ENCODE assay signal across 14 cellular contexts in the genomic region with DNA sequence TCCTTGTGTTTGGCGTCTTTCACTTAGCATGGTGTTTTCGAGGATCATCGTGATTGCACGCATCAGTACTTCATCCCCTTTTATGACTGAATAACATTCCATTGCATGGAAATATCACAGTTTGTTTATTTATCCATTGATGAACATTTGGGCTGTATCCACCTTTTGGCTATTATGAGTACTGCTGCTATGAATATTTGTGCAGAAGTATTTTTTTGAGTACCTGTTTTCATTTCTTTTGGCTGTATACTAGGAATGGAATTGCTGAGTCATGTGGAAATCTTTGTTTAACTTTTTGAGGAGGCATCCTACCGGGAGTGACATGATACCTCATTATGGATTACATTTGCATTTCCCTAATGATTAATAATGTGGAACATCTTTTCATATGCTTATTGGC.
DNase-seq lines count a peak whose midpoint lies in the region; ATAC-seq and TF ChIP-seq lines count a peak whose summit lies in the region.
"Had no signal": no experiment of that assay in that cellular context is flagged by ENCODE, and none has a peak within 500 bp of the region (broad histone marks: within the 10 kb centered on the region; RNA-seq: fewer than 3 reads in every experiment).

No MANE protein-coding gene starts in this region.

- H3K27me3 Mint-ChIP-seq in activated B cell treated with CpG ODN at 0.5 μM for 24 hours: no peaks in the 10 kb centered on the region
- H3K27me3 Mint-ChIP-seq in naive thymus-derived CD8-positive, alpha-beta T cell: no peaks in the 10 kb centered on the region
- no peaks in the 10 kb centered on the region for H3K27me3 Mint-ChIP-seq in activated naive CD4-positive, alpha-beta T cell treated with anti-CD3 and anti-CD28 coated beads, Interleukin-2, amount 10 ng/mL, durations not matched to agents 7 days and 5 days

- H3K9me3 ChIP-seq in right atrium auricular region (peaks cover 0 to 4% of the 10 kb centered on the region in 2 donors), upper lobe of right lung (no peaks in the 10 kb centered on the region)

- CTCF ChIA-PET in activated B cell treated with CpG ODN at 0.5 μM for 24 hours (lab: Charles Lee): interaction anchor here (1.0 to 6.5 kb wide), 6 partner anchors 43 to 276 kb away, joined by 3 to 103 read pairs (median 28); no protein-coding TSS in a partner anchor
- CTCF ChIA-PET in activated naive CD4-positive, alpha-beta T cell treated with anti-CD3 and anti-CD28 coated beads, Interleukin-2, amount 10 ng/mL, durations not matched to agents 7 days and 5 days (lab: Charles Lee): interaction anchor here (0.7 to 3.2 kb wide), 4 partner anchors 43 to 275 kb away, joined by 3 to 18 read pairs (median 4); no protein-coding TSS in a partner anchor

- TF ChIP-seq CTCF in right atrium auricular region (IDR thresholded peaks at IDR 0.05) (no peak), activated B cell treated with CpG ODN at 0.5 μM for 24 hours (IDR thresholded peaks at IDR 0.05) (no peak), fibroblast of pulmonary artery (IDR thresholded peaks at IDR 0.05; ENCODE audit: low read length, missing control alignments) (peak; percentile 12), upper lobe of right lung (IDR thresholded peaks at IDR 0.05) (peak; percentile 20)

- DNase-seq in right atrium auricular region (ENCODE audit: low spot score): no peak
- DNase-seq in Right ventricle myocardium inferior (ENCODE audit: missing footprints): no peak
- DNase-seq in activated B cell treated with CpG ODN at 0.5 μM for 24 hours: no peak
- DNase-seq in fibroblast of pulmonary artery (ENCODE audit: low read depth): peak; percentile 21
- DNase-seq in upper lobe of right lung: no peak
- DNase-seq in naive thymus-derived CD8-positive, alpha-beta T cell: no peak
- DNase-seq in ecto neural progenitor cell (ENCODE audit: low spot score): no peak
- DNase-seq in activated naive CD4-positive, alpha-beta T cell treated with anti-CD3 and anti-CD28 coated beads, Interleukin-2, amount 10 ng/mL, durations not matched to agents 7 days and 5 days: no peak
- DNase-seq: DMS79 treated with DMSO at 0.1 percent for 48 hours, head of caudate nucleus, NCI-H1436, NCI-H524, T-helper 9 cell had no signal

- H3K4me3 Mint-ChIP-seq in activated B cell treated with CpG ODN at 0.5 μM for 24 hours: peak overlapping the region; percentile 12
- no peak overlapping the region for H3K4me3 Mint-ChIP-seq in naive thymus-derived CD8-positive, alpha-beta T cell
- no peak overlapping the region for H3K4me3 Mint-ChIP-seq in activated naive CD4-positive, alpha-beta T cell treated with anti-CD3 and anti-CD28 coated beads, Interleukin-2, amount 10 ng/mL, durations not matched to agents 7 days and 5 days

- H3K27ac ChIP-seq in right atrium auricular region (peak overlapping the region; percentile 3 to 17), upper lobe of right lung (no peak overlapping the region)
- H3K27ac ChIP-seq: RWPE1 had no signal

- H3K4me3 ChIP-seq in right atrium auricular region (no peak overlapping the region), fibroblast of pulmonary artery (replicated peaks; ENCODE audit: low read depth, low read length) (no peak overlapping the region), upper lobe of right lung (no peak overlapping the region)

- no peaks in the 10 kb centered on the region for H3K9me3 Mint-ChIP-seq in activated B cell treated with CpG ODN at 0.5 μM for 24 hours
- H3K9me3 Mint-ChIP-seq in naive thymus-derived CD8-positive, alpha-beta T cell: peaks cover 0 to 11% (median 2%) of the 10 kb centered on the region in 9 donors
- peaks cover 6% of the 10 kb centered on the region for H3K9me3 Mint-ChIP-seq in activated naive CD4-positive, alpha-beta T cell treated with anti-CD3 and anti-CD28 coated beads, Interleukin-2, amount 10 ng/mL, durations not matched to agents 7 days and 5 days

- peaks cover 62% of the 10 kb centered on the region for H3K4me1 Mint-ChIP-seq in activated B cell treated with CpG ODN at 0.5 μM for 24 hours
- peaks cover 15 to 66% (median 48%) of the 10 kb centered on the region in 4 donors for H3K4me1 Mint-ChIP-seq in naive thymus-derived CD8-positive, alpha-beta T cell
- H3K4me1 Mint-ChIP-seq in activated naive CD4-positive, alpha-beta T cell treated with anti-CD3 and anti-CD28 coated beads, Interleukin-2, amount 10 ng/mL, durations not matched to agents 7 days and 5 days: peaks cover 28% of the 10 kb centered on the region

- POLR2A ChIA-PET in activated B cell treated with CpG ODN at 0.5 μM for 24 hours (lab: Charles Lee): interaction anchor here (0.6 to 0.9 kb wide), 3 partner anchors 21 to 67 kb away, joined by 3 read pairs; a partner anchor contains a TSS
- POLR2A ChIA-PET in naive thymus-derived CD8-positive, alpha-beta T cell (lab: Charles Lee): no interaction called here

- ATAC-seq in Right ventricle myocardium inferior: no peak
- no peak for ATAC-seq in activated B cell treated with CpG ODN at 0.5 μM for 24 hours (ENCODE audit: low read depth)
- ATAC-seq in upper lobe of right lung: no peak
- ATAC-seq in naive thymus-derived CD8-positive, alpha-beta T cell: no peak

- peaks cover 54% of the 10 kb centered on the region for H3K36me3 Mint-ChIP-seq in activated B cell treated with CpG ODN at 0.5 μM for 24 hours (ENCODE audit: low read depth)
- peaks cover 7 to 50% (median 13%) of the 10 kb centered on the region in 3 donors for H3K36me3 Mint-ChIP-seq in naive thymus-derived CD8-positive, alpha-beta T cell
- peaks cover 33% of the 10 kb centered on the region for H3K36me3 Mint-ChIP-seq in activated naive CD4-positive, alpha-beta T cell treated with anti-CD3 and anti-CD28 coated beads, Interleukin-2, amount 10 ng/mL, durations not matched to agents 7 days and 5 days

- H3K27ac Mint-ChIP-seq in activated B cell treated with CpG ODN at 0.5 μM for 24 hours: peak overlapping the region; percentile 43
- H3K27ac Mint-ChIP-seq in naive thymus-derived CD8-positive, alpha-beta T cell: peak overlapping the region in 4 of 10 donors; percentile 2 to 45 (median 30)
- H3K27ac Mint-ChIP-seq in activated naive CD4-positive, alpha-beta T cell treated with anti-CD3 and anti-CD28 coated beads, Interleukin-2, amount 10 ng/mL, durations not matched to agents 7 days and 5 days: no peak overlapping the region

- peaks cover 0 to 22% of the 10 kb centered on the region in 2 donors for H3K4me1 ChIP-seq in right atrium auricular region
- peaks cover 16% of the 10 kb centered on the region for H3K4me1 ChIP-seq in upper lobe of right lung

- intact Hi-C loops in Right ventricle myocardium inferior (cut with DNase I): loop anchor here (5.0 to 10.0 kb wide), 2 partner anchors 129 to 174 kb away; a partner anchor contains a TSS
- intact Hi-C loops in activated B cell treated with CpG ODN at 0.5 μM for 24 hours (cut with micrococcal nuclease): loop anchor here (5.0 kb wide), 1 partner anchor 274 kb away; no protein-coding TSS in a partner anchor
- intact Hi-C loops in upper lobe of right lung (cut with DNase I): no loop called here

- H3K36me3 ChIP-seq in right atrium auricular region (peaks cover 11% of the 10 kb centered on the region), upper lobe of right lung (peaks cover 21% of the 10 kb centered on the region)

- H3K27me3 ChIP-seq in right atrium auricular region (no peaks in the 10 kb centered on the region), upper lobe of right lung (no peaks in the 10 kb centered on the region)

Comparison
In these comparisons a context has a peak if more than half of its experiments do, and no peak if none do; other contexts are left out.
1. CTCF ChIP-seq: peak in fibroblast of pulmonary artery (single experiment) and upper lobe of right lung (single experiment); none in right atrium auricular region (0 of 2) and activated B cell treated with CpG ODN at 0.5 μM for 24 hours (single experiment).